Comparison of ENCODE assay signal across 8 cellular contexts in the genomic region with DNA sequence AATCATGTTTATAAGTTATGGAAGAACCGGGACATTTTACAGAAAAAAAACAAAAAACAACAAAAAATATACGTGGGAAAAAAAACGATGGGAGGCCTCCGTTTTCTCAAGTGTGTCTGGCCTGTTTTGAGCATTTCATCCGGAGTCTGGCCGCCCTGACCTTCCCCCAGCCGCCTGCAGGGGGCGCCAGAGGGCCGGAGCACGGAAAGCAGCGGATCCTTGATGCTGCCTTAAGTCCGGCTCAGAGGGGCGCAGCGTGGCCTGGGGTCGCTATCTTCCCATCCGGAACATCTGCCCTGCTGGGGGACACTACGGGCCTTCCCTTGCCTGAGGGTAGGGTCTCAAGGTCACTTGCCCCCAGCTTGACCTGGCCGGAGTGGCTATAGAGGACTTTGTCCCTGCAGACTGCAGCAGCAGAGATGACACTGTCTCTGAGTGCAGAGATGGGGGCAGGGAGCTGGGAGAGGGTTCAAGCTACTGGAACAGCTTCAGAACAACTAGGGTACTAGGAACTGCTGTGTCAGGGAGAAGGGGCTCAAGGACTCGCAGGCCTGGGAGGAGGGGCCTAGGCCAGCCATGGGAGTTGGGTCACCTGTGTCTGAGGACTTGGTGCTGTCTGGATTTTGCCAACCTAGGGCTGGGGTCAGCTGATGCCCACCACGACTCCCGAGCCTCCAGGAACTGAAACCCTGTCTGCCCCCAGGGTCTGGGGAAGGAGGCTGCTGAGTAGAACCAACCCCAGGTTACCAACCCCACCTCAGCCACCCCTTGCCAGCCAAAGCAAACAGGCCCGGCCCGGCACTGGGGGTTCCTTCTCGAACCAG. TPM values are rescaled to one million over a fixed set of nuclear protein-coding genes. Genes with fewer than 3 reads are reported as not detected.
DNase-seq lines count a peak whose midpoint lies in the region; ATAC-seq lines count a peak whose summit lies in the region.

No MANE protein-coding gene starts in this region.

- no peak overlapping the region for H3K27ac Mint-ChIP-seq in activated CD4-positive, alpha-beta memory T cell treated with anti-CD3 and anti-CD28 coated beads, Interleukin-2, amount 10 ng/mL, durations not matched to agents 7 days and 5 days

- H3K4me1 Mint-ChIP-seq in activated CD4-positive, alpha-beta memory T cell treated with anti-CD3 and anti-CD28 coated beads, Interleukin-2, amount 10 ng/mL, durations not matched to agents 7 days and 5 days, result peaks cover 12% of the 10 kb centered on the region

- DNase-seq in NCI-H345 (lab: John Stamatoyannopoulos, UW), result peak; percentile 24
- DNase-seq in NCI-H345 treated with DMSO at 0.1 percent for 48 hours (lab: John Stamatoyannopoulos, UW; ENCODE audit: unreplicated experiment), result no peak
- DNase-seq in NCI-H69 (lab: John Stamatoyannopoulos, UW), result peak; percentile 54
- peak; percentile 77 for DNase-seq in activated CD4-positive, alpha-beta memory T cell treated with anti-CD3 and anti-CD28 coated beads, Interleukin-2, amount 10 ng/mL, durations not matched to agents 7 days and 5 days
- peak; percentile 91 for DNase-seq in ecto neural progenitor cell (ENCODE audit: low spot score)
- DNase-seq in medulla oblongata (ENCODE audit: extremely low spot score), result peak; percentile 75
- DNase-seq in stimulated activated CD8-positive, alpha-beta memory T cell treated with anti-CD3 and anti-CD28 coated beads, Interleukin-2, amount 100 ng/mL, for 48 hours (ENCODE audit: low read depth in 2 of 2), result peak; percentile 60 to 62

- POLR2A ChIA-PET in activated CD4-positive, alpha-beta memory T cell treated with anti-CD3 and anti-CD28 coated beads, Interleukin-2, amount 10 ng/mL, durations not matched to agents 7 days and 5 days (lab: Charles Lee), result interaction anchor here (1.0 to 1.1 kb wide), 2 partner anchors 14 to 44 kb away, joined by 3 read pairs; no protein-coding TSS in a partner anchor

- H3K36me3 Mint-ChIP-seq in activated CD4-positive, alpha-beta memory T cell treated with anti-CD3 and anti-CD28 coated beads, Interleukin-2, amount 10 ng/mL, durations not matched to agents 7 days and 5 days (ENCODE audit: low read depth), result peaks cover 24% of the 10 kb centered on the region

- no peak overlapping the region for H3K4me3 Mint-ChIP-seq in activated CD4-positive, alpha-beta memory T cell treated with anti-CD3 and anti-CD28 coated beads, Interleukin-2, amount 10 ng/mL, durations not matched to agents 7 days and 5 days

- no peak for ATAC-seq in HG02763 (IDR thresholded peaks at IDR 0.05; ENCODE audit: unreplicated experiment)

- CTCF ChIA-PET in activated CD4-positive, alpha-beta memory T cell treated with anti-CD3 and anti-CD28 coated beads, Interleukin-2, amount 10 ng/mL, durations not matched to agents 7 days and 5 days (lab: Charles Lee), result interaction anchor here (0.6 to 3.1 kb wide), 7 partner anchors 9 to 155 kb away, joined by 3 to 13 read pairs (median 4); a partner anchor contains a TSS

- no peaks in the 10 kb centered on the region for H3K9me3 Mint-ChIP-seq in activated CD4-positive, alpha-beta memory T cell treated with anti-CD3 and anti-CD28 coated beads, Interleukin-2, amount 10 ng/mL, durations not matched to agents 7 days and 5 days

- H3K27me3 Mint-ChIP-seq in activated CD4-positive, alpha-beta memory T cell treated with anti-CD3 and anti-CD28 coated beads, Interleukin-2, amount 10 ng/mL, durations not matched to agents 7 days and 5 days, result peaks cover 15% of the 10 kb centered on the region

RNA-seq across cellular contexts. Expression of a gene that starts 1.8 kb away (rescaled TPM):
- not detected for total RNA-seq in activated CD4-positive, alpha-beta memory T cell treated with anti-CD3 and anti-CD28 coated beads, Interleukin-2, amount 10 ng/mL, durations not matched to agents 7 days and 5 days

RNA-seq across cellular contexts. Expression of a gene that starts 10.6 kb away (rescaled TPM):
- total RNA-seq in activated CD4-positive, alpha-beta memory T cell treated with anti-CD3 and anti-CD28 coated beads, Interleukin-2, amount 10 ng/mL, durations not matched to agents 7 days and 5 days, result 1 to 10 TPM in 1 of 2 experiments, under 1 TPM in 1; 0.78 to 2.3 TPM

RNA-seq across cellular contexts. Expression of a gene that starts 12.8 kb away (rescaled TPM):
- 10 to 100 TPM; 46.6 to 47.4 TPM for total RNA-seq in activated CD4-positive, alpha-beta memory T cell treated with anti-CD3 and anti-CD28 coated beads, Interleukin-2, amount 10 ng/mL, durations not matched to agents 7 days and 5 days

RNA-seq across cellular contexts. Expression of a gene that starts 38.2 kb away (rescaled TPM):
- total RNA-seq in activated CD4-positive, alpha-beta memory T cell treated with anti-CD3 and anti-CD28 coated beads, Interleukin-2, amount 10 ng/mL, durations not matched to agents 7 days and 5 days, result not detected

RNA-seq across cellular contexts. Expression of a gene that starts 42.0 kb away (rescaled TPM):
- total RNA-seq in activated CD4-positive, alpha-beta memory T cell treated with anti-CD3 and anti-CD28 coated beads, Interleukin-2, amount 10 ng/mL, durations not matched to agents 7 days and 5 days, result not detected
